Comparison of ENCODE assay signal across 26 cellular contexts in genomic region chr13:73961181-73961580, GRCh38.
DNase-seq lines count a peak whose midpoint lies in the region; ATAC-seq and TF ChIP-seq lines count a peak whose summit lies in the region.
"Had no signal": no experiment of that assay in that cellular context is flagged by ENCODE, and none has a peak within 500 bp of the region (broad histone marks: within the 10 kb centered on the region; RNA-seq: fewer than 3 reads in every experiment).

No MANE protein-coding gene starts in this region.

- H3K4me1 Mint-ChIP-seq in activated naive CD4-positive, alpha-beta T cell treated with anti-CD3 and anti-CD28 coated beads, Interleukin-2, amount 50 U/mL, for 24 hours, result peaks cover 56% of the 10 kb centered on the region
- H3K4me1 Mint-ChIP-seq in stimulated activated memory B cell treated with anti-CD40 and anti-IgM and Interleukin-4, amounts not matched to agents 10 μg/mL and 1 μg/mL and 100 μg/mL, for 72 hours, result peaks cover 45% of the 10 kb centered on the region
- H3K4me1 Mint-ChIP-seq in type B pancreatic cell (ENCODE audit: unreplicated experiment), result peaks cover 6% of the 10 kb centered on the region

- H3K9me3 Mint-ChIP-seq in activated naive CD4-positive, alpha-beta T cell treated with anti-CD3 and anti-CD28 coated beads, Interleukin-2, amount 50 U/mL, for 24 hours, result no peaks in the 10 kb centered on the region
- H3K9me3 Mint-ChIP-seq in stimulated activated memory B cell treated with anti-CD40 and anti-IgM and Interleukin-4, amounts not matched to agents 10 μg/mL and 1 μg/mL and 100 μg/mL, for 72 hours, result peaks cover 3% of the 10 kb centered on the region
- H3K9me3 Mint-ChIP-seq in type B pancreatic cell, result peaks cover 3% of the 10 kb centered on the region
- H3K9me3 Mint-ChIP-seq: T-helper 2 cell treated with Interferon-gamma antibody and Interleukin-4, amounts not matched to agents 5 μg/mL and 100 μg/mL, for 36 hours had no signal

- H2AFZ ChIP-seq in Karpas-422 (ENCODE audit: low read length) (no peak overlapping the region), PC-3 (ENCODE audit: low read length) (no peak overlapping the region)

- peaks cover 86% of the 10 kb centered on the region for H3K79me2 ChIP-seq in Karpas-422 (ENCODE audit: low read length)
- H3K79me2 ChIP-seq in PC-3 (ENCODE audit: low read length), result no peaks in the 10 kb centered on the region

- TF ChIP-seq CTCF in type B pancreatic cell (conservative IDR thresholded peaks at IDR 0.05), result no peak
- TF ChIP-seq CTCF in WERI-Rb-1 (IDR thresholded peaks at IDR 0.05; ENCODE audit: low read depth, low read length), result no peak
- TF ChIP-seq CTCF in PC-3 (conservative IDR thresholded peaks at IDR 0.05; ENCODE audit: low read depth, low read length), result no peak

- no peak overlapping the region for H3K4me3 Mint-ChIP-seq in activated naive CD4-positive, alpha-beta T cell treated with anti-CD3 and anti-CD28 coated beads, Interleukin-2, amount 50 U/mL, for 24 hours
- no peak overlapping the region for H3K4me3 Mint-ChIP-seq in stimulated activated memory B cell treated with anti-CD40 and anti-IgM and Interleukin-4, amounts not matched to agents 10 μg/mL and 1 μg/mL and 100 μg/mL, for 72 hours
- no peak overlapping the region for H3K4me3 Mint-ChIP-seq in type B pancreatic cell
- H3K4me3 Mint-ChIP-seq: activated CD4-positive, alpha-beta T cell treated with anti-CD3 and anti-CD28 coated beads, Interleukin-2, amount 10 ng/mL, durations not matched to agents 7 days and 5 days; activated naive CD8-positive, alpha-beta T cell treated with anti-CD3 and anti-CD28 coated beads, Interleukin-2, amount 10 ng/mL, durations not matched to agents 7 days and 5 days; memory B cell; T-helper 2 cell treated with Interferon-gamma antibody and Interleukin-4, amounts not matched to agents 5 μg/mL and 100 μg/mL, for 36 hours had no signal

- BruUV-seq in PC-3 (replicated peaks; lab: Mats Ljungman, UMichigan), result no TSS peak

- H3K36me3 ChIP-seq in Karpas-422 (ENCODE audit: insufficient read depth, low read length) (peaks cover 8% of the 10 kb centered on the region; the same call in 1 of the 2 replicates), WERI-Rb-1 (no peaks in the 10 kb centered on the region), PC-3 (ENCODE audit: low read depth, low read length) (no peaks in the 10 kb centered on the region)
- H3K36me3 ChIP-seq: MG63, upper lobe of left lung had no signal

- CTCF ChIA-PET in PC-3 (lab: Charles Lee), result no interaction called here

- intact Hi-C loops in PC-3 (cut with micrococcal nuclease), result no loop called here

- no peaks in the 10 kb centered on the region for H3K9me3 ChIP-seq in Karpas-422 (ENCODE audit: low read length)
- no peaks in the 10 kb centered on the region for H3K9me3 ChIP-seq in WERI-Rb-1 (ENCODE audit: severe bottlenecking)
- H3K9me3 ChIP-seq in PC-3 (ENCODE audit: low read length), result no peaks in the 10 kb centered on the region
- H3K9me3 ChIP-seq: body of pancreas, MG63, upper lobe of left lung had no signal

- peak overlapping the region; percentile 66 for H3K27ac Mint-ChIP-seq in activated naive CD4-positive, alpha-beta T cell treated with anti-CD3 and anti-CD28 coated beads, Interleukin-2, amount 50 U/mL, for 24 hours
- peak overlapping the region; percentile 6 for H3K27ac Mint-ChIP-seq in stimulated activated memory B cell treated with anti-CD40 and anti-IgM and Interleukin-4, amounts not matched to agents 10 μg/mL and 1 μg/mL and 100 μg/mL, for 72 hours
- H3K27ac Mint-ChIP-seq in type B pancreatic cell, result no peak overlapping the region
- H3K27ac Mint-ChIP-seq: activated CD4-positive, alpha-beta T cell treated with anti-CD3 and anti-CD28 coated beads, Interleukin-2, amount 10 ng/mL, durations not matched to agents 7 days and 5 days; activated naive CD8-positive, alpha-beta T cell treated with anti-CD3 and anti-CD28 coated beads, Interleukin-2, amount 10 ng/mL, durations not matched to agents 7 days and 5 days; memory B cell; T-helper 2 cell treated with Interferon-gamma antibody and Interleukin-4, amounts not matched to agents 5 μg/mL and 100 μg/mL, for 36 hours had no signal

- H4K20me1 ChIP-seq in Karpas-422 (ENCODE audit: insufficient read depth, low read depth, low read length) (no peaks in the 10 kb centered on the region), PC-3 (ENCODE audit: low read length) (no peaks in the 10 kb centered on the region)

- peaks cover 12% of the 10 kb centered on the region for H3K36me3 Mint-ChIP-seq in activated naive CD4-positive, alpha-beta T cell treated with anti-CD3 and anti-CD28 coated beads, Interleukin-2, amount 50 U/mL, for 24 hours
- peaks cover 16% of the 10 kb centered on the region for H3K36me3 Mint-ChIP-seq in stimulated activated memory B cell treated with anti-CD40 and anti-IgM and Interleukin-4, amounts not matched to agents 10 μg/mL and 1 μg/mL and 100 μg/mL, for 72 hours
- H3K36me3 Mint-ChIP-seq in type B pancreatic cell, result peaks cover 3% of the 10 kb centered on the region

- H3K9ac ChIP-seq in Karpas-422 (ENCODE audit: low read length), result no peak overlapping the region
- H3K9ac ChIP-seq in PC-3 (ENCODE audit: low read length), result no peak overlapping the region

- H3K27ac ChIP-seq in Karpas-422 (ENCODE audit: low read length) (peak overlapping the region; percentile 28), WERI-Rb-1 (no peak overlapping the region), PC-3 (ENCODE audit: low read length) (no peak overlapping the region)
- H3K27ac ChIP-seq: body of pancreas, upper lobe of left lung, VCaP had no signal

- H3K27me3 ChIP-seq in Karpas-422 (ENCODE audit: low read length) (no peaks in the 10 kb centered on the region), WERI-Rb-1 (ENCODE audit: insufficient read depth, low read depth, severe bottlenecking) (no peaks in the 10 kb centered on the region), PC-3 (ENCODE audit: low read length) (no peaks in the 10 kb centered on the region)
- H3K27me3 ChIP-seq: body of pancreas, MG63, upper lobe of left lung had no signal

- ATAC-seq in GM21390 (IDR thresholded peaks at IDR 0.05; ENCODE audit: unreplicated experiment) (peak; percentile 51), PC-3 (no peak)
- no peak for ATAC-seq in stimulated activated memory B cell treated with anti-CD40 and anti-IgM and Interleukin-4, amounts not matched to agents 10 μg/mL and 1 μg/mL and 100 μg/mL, for 72 hours
- ATAC-seq: body of pancreas, K562, left colon had no signal

- H3K9me2 ChIP-seq in Karpas-422 (replicated peaks; ENCODE audit: insufficient read depth, low read length) (no peaks in the 10 kb centered on the region), PC-3 (replicated peaks; ENCODE audit: low read length) (no peaks in the 10 kb centered on the region)

- no peaks in the 10 kb centered on the region for H3K27me3 Mint-ChIP-seq in activated naive CD4-positive, alpha-beta T cell treated with anti-CD3 and anti-CD28 coated beads, Interleukin-2, amount 50 U/mL, for 24 hours
- no peaks in the 10 kb centered on the region for H3K27me3 Mint-ChIP-seq in stimulated activated memory B cell treated with anti-CD40 and anti-IgM and Interleukin-4, amounts not matched to agents 10 μg/mL and 1 μg/mL and 100 μg/mL, for 72 hours
- H3K27me3 Mint-ChIP-seq in type B pancreatic cell, result no peaks in the 10 kb centered on the region
- H3K27me3 Mint-ChIP-seq: activated CD4-positive, alpha-beta T cell treated with anti-CD3 and anti-CD28 coated beads, Interleukin-2, amount 10 ng/mL, durations not matched to agents 7 days and 5 days; activated naive CD8-positive, alpha-beta T cell treated with anti-CD3 and anti-CD28 coated beads, Interleukin-2, amount 10 ng/mL, durations not matched to agents 7 days and 5 days; memory B cell had no signal

- peak overlapping the region; percentile 36 for H3K4me2 ChIP-seq in Karpas-422 (ENCODE audit: low read depth, low read length, poor library complexity, severe bottlenecking)
- no peak overlapping the region for H3K4me2 ChIP-seq in PC-3 (ENCODE audit: low read length)

- H3K4me3 ChIP-seq in Karpas-422 (ENCODE audit: low read length) (no peak overlapping the region), WERI-Rb-1 (ENCODE audit: low read depth, low read length) (no peak overlapping the region), PC-3 (ENCODE audit: low read length) (no peak overlapping the region)
- H3K4me3 ChIP-seq: body of pancreas, K562, MG63, upper lobe of left lung had no signal

- peaks cover 90% of the 10 kb centered on the region for H3K4me1 ChIP-seq in Karpas-422 (ENCODE audit: low read length)
- peaks cover 11% of the 10 kb centered on the region; the same call in 1 of the 2 replicates for H3K4me1 ChIP-seq in PC-3 (ENCODE audit: insufficient read depth, low read length)
- H3K4me1 ChIP-seq: body of pancreas, upper lobe of left lung had no signal

- POLR2A ChIA-PET in PC-3 (lab: Charles Lee; ENCODE audit: unreplicated experiment), result no interaction called here

- DNase-seq in activated naive CD4-positive, alpha-beta T cell treated with Interleukin-2 at 50 U/mL for 16 hours, result no peak
- no peak for DNase-seq in Karpas-422
- DNase-seq in type B pancreatic cell (ENCODE audit: extremely low spot score, unreplicated experiment), result no peak
- DNase-seq in WERI-Rb-1, result no peak
- no peak for DNase-seq in PC-3
- DNase-seq: activated CD4-positive, alpha-beta T cell treated with anti-CD3 and anti-CD28 coated beads, Interleukin-2, amount 10 ng/mL, durations not matched to agents 7 days and 5 days; activated naive CD8-positive, alpha-beta T cell treated with anti-CD3 and anti-CD28 coated beads, Interleukin-2, amount 10 ng/mL, durations not matched to agents 7 days and 5 days; body of pancreas; cerebellar nuclear complex; COR-L47; DMS79; glutamatergic neuron; left colon; MG63; NCI-H1417 treated with DMSO at 0.1 percent for 48 hours; NCI-H2107; NCI-H446; OCI-M1; upper lobe of left lung had no signal

- no peaks in the 10 kb centered on the region for H3F3A ChIP-seq in PC-3 (ENCODE audit: low read length, unreplicated experiment)
